In the genomic region with DNA sequence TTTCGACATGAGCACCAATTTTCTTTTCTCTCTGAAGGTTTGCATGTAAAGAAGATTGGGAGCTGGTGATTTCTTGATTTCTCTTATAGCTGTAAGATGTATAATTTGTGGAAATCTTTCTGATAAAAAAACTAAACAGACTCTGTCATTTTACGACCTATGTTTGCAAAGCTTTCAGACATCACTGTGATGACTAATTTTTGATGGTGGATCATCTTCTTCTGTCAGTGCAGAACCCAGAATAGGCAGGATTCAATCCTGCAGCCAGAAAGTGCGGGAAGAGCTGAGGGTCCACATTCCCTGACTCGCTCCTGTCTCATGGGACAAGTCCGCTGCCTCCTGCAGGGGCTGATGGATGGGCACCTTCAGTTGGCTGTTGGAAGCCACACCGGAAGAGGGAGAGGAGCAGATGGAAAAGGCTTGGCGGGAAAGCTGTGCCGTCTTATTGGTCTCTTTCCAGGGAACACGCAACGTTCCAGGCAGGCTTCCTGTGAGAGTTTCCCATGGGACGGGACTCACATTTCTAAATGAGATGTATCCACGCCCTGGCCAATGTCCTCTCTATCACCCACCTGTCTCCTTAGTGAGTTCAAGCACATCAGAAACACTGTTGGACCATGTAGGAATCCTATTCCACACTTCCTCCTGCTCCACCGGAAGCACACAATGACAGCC, we compare ENCODE assay signal across 2 cellular contexts.
TF ChIP-seq lines count a peak whose summit lies in the region.

No MANE protein-coding gene starts in this region.

TF ChIP-seq in IMR-90, 13 proteins besides CTCF, POLR2A, EP300 and RAD21:
- TF ChIP-seq NFE2L2 (IDR thresholded peaks at IDR 0.05; ENCODE audit: low read depth, low read length), result no peak
- TF ChIP-seq RFX5 (IDR thresholded peaks at IDR 0.05; ENCODE audit: low read depth, low read length), result no peak
- TF ChIP-seq MAFK (IDR thresholded peaks at IDR 0.05; ENCODE audit: low read depth, low read length), result no peak
- TF ChIP-seq FOS (IDR thresholded peaks at IDR 0.05; ENCODE audit: low read depth, low read length), result no peak
- TF ChIP-seq MAZ (IDR thresholded peaks at IDR 0.05; ENCODE audit: borderline replicate concordance, low read depth, low read length), result no peak
- TF ChIP-seq CHD1 (IDR thresholded peaks at IDR 0.05; ENCODE audit: low read depth, low read length), result no peak
- TF ChIP-seq, protein P1, sequence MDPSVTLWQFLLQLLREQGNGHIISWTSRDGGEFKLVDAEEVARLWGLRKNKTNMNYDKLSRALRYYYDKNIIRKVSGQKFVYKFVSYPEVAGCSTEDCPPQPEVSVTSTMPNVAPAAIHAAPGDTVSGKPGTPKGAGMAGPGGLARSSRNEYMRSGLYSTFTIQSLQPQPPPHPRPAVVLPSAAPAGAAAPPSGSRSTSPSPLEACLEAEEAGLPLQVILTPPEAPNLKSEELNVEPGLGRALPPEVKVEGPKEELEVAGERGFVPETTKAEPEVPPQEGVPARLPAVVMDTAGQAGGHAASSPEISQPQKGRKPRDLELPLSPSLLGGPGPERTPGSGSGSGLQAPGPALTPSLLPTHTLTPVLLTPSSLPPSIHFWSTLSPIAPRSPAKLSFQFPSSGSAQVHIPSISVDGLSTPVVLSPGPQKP (IDR thresholded peaks at IDR 0.05; ENCODE audit: borderline replicate concordance, low read depth, low read length), result no peak
- TF ChIP-seq RCOR1 (IDR thresholded peaks at IDR 0.05; ENCODE audit: insufficient replicate concordance, low read length), result no peak
- TF ChIP-seq MXI1 (IDR thresholded peaks at IDR 0.05; ENCODE audit: borderline replicate concordance, low read depth, low read length), result no peak
- TF ChIP-seq SMC3 (IDR thresholded peaks at IDR 0.05; ENCODE audit: low read depth, low read length), result no peak
- TF ChIP-seq, protein P2, sequence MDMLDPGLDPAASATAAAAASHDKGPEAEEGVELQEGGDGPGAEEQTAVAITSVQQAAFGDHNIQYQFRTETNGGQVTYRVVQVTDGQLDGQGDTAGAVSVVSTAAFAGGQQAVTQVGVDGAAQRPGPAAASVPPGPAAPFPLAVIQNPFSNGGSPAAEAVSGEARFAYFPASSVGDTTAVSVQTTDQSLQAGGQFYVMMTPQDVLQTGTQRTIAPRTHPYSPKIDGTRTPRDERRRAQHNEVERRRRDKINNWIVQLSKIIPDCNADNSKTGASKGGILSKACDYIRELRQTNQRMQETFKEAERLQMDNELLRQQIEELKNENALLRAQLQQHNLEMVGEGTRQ (IDR thresholded peaks at IDR 0.05; ENCODE audit: low read depth, low read length), result no peak

TF ChIP-seq in HEK293T, 16 proteins besides CTCF, POLR2A, EP300 and RAD21:
- TF ChIP-seq, protein P3, sequence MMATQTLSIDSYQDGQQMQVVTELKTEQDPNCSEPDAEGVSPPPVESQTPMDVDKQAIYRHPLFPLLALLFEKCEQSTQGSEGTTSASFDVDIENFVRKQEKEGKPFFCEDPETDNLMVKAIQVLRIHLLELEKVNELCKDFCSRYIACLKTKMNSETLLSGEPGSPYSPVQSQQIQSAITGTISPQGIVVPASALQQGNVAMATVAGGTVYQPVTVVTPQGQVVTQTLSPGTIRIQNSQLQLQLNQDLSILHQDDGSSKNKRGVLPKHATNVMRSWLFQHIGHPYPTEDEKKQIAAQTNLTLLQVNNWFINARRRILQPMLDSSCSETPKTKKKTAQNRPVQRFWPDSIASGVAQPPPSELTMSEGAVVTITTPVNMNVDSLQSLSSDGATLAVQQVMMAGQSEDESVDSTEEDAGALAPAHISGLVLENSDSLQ (IDR thresholded peaks at IDR 0.05), result no peak
- TF ChIP-seq SUZ12 (IDR thresholded peaks at IDR 0.05), result no peak
- TF ChIP-seq HDGF (IDR thresholded peaks at IDR 0.05; ENCODE audit: borderline replicate concordance), result no peak
- no peak for TF ChIP-seq L3MBTL2 (conservative IDR thresholded peaks at IDR 0.05)
- no peak for TF ChIP-seq ELF4 (IDR thresholded peaks at IDR 0.05)
- no peak for TF ChIP-seq FOXK2 (IDR thresholded peaks at IDR 0.05)
- TF ChIP-seq ZNF384 (IDR thresholded peaks at IDR 0.05), result no peak
- TF ChIP-seq NFRKB (IDR thresholded peaks at IDR 0.05), result no peak
- no peak for TF ChIP-seq SP1 (IDR thresholded peaks at IDR 0.05)
- no peak for TF ChIP-seq FOXA1 (IDR thresholded peaks at IDR 0.05)
- TF ChIP-seq LEF1 (IDR thresholded peaks at IDR 0.05; ENCODE audit: borderline replicate concordance), result no peak
- no peak for TF ChIP-seq TARDBP (IDR thresholded peaks at IDR 0.05)
- TF ChIP-seq CTBP1 (IDR thresholded peaks at IDR 0.05; ENCODE audit: borderline replicate concordance), result no peak
- TF ChIP-seq ARNT (IDR thresholded peaks at IDR 0.05), result no peak
- no peak for TF ChIP-seq FOXM1 (IDR thresholded peaks at IDR 0.05; ENCODE audit: borderline replicate concordance)
- no peak for TF ChIP-seq BHLHE40 (IDR thresholded peaks at IDR 0.05; ENCODE audit: borderline replicate concordance)
